30 cellular contexts compared by ENCODE assay signal in genomic region chr1:157983787-157984186, GRCh38. TPM values are rescaled to one million over a fixed set of nuclear protein-coding genes. Genes with fewer than 3 reads are reported as not detected.
"Had no signal": no experiment of that assay in that cellular context is flagged by ENCODE, and none has a peak within 500 bp of the region (broad histone marks: within the 10 kb centered on the region; RNA-seq: fewer than 3 reads in every experiment).

No MANE protein-coding gene starts in this region.

- H3K27ac ChIP-seq: ascending aorta, cardiac muscle cell, PC-9, RWPE1, WERI-Rb-1 had no signal

- H3K36me3 ChIP-seq: ascending aorta, cardiac muscle cell, WERI-Rb-1 had no signal

- H3K4me3 Mint-ChIP-seq: activated CD4-positive, alpha-beta T cell treated with anti-CD3 and anti-CD28 coated beads, Interleukin-2, amount 10 ng/mL, durations not matched to agents 24 days and 14 days; activated CD8-positive, alpha-beta T cell treated with anti-CD3 and anti-CD28 coated beads for 36 hours; activated naive CD4-positive, alpha-beta T cell treated with anti-CD3 and anti-CD28 coated beads, Interleukin-2, amount 50 U/mL, for 24 hours; activated naive CD8-positive, alpha-beta T cell treated with anti-CD3 and anti-CD28 coated beads, Interleukin-2, amount 10 ng/mL, durations not matched to agents 7 days and 5 days; activated T-cell treated with anti-CD3 and anti-CD28 coated beads, Interleukin-2, amount 50 U/mL, for 24 hours; central memory CD8-positive, alpha-beta T cell had no signal

- H3K4me1 ChIP-seq: ascending aorta had no signal

- DNase-seq: activated CD4-positive, alpha-beta T cell treated with anti-CD3 and anti-CD28 coated beads, Interleukin-2, amount 10 ng/mL, durations not matched to agents 24 days and 14 days; activated CD4-positive, alpha-beta T cell treated with anti-CD3 and anti-CD28 coated beads, Interleukin-2, amount 50 U/mL, for 4 hours; activated CD8-positive, alpha-beta T cell treated with anti-CD3 and anti-CD28 coated beads for 36 hours; activated gamma-delta T cell; activated naive CD4-positive, alpha-beta T cell treated with Interleukin-2 at 50 U/mL for 16 hours; activated naive CD8-positive, alpha-beta T cell treated with anti-CD3 and anti-CD28 coated beads, Interleukin-2, amount 10 ng/mL, durations not matched to agents 7 days and 5 days; activated T-cell treated with anti-CD3 and anti-CD28 coated beads, Interleukin-2, amount 50 U/mL, for 24 hours; amygdala; Karpas-422; KBM-7; NCI-H1105; NCI-H1417 treated with DMSO at 0.1 percent for 48 hours; NCI-H1694; NCI-H2029 treated with DMSO at 0.1 percent for 48 hours; NCI-H226; NCI-H524 treated with DMSO at 0.1 percent for 48 hours; NK-92 treated with Interleukin-12 subunit alpha and Interleukin-12 subunit beta, amount 100 ng/mL, for 24 hours; PC-9; SIG-M5; SW 1271; T-helper 1 cell; T1000; WERI-Rb-1 had no signal

- H3K9me3 ChIP-seq: ascending aorta had no signal

- H3K27me3 ChIP-seq: ascending aorta, cardiac muscle cell had no signal

- H3K4me3 ChIP-seq: ascending aorta, cardiac muscle cell, PC-9 had no signal

- H3K36me3 Mint-ChIP-seq: activated naive CD4-positive, alpha-beta T cell treated with anti-CD3 and anti-CD28 coated beads, Interleukin-2, amount 50 U/mL, for 24 hours; activated naive CD8-positive, alpha-beta T cell treated with anti-CD3 and anti-CD28 coated beads, Interleukin-2, amount 10 ng/mL, durations not matched to agents 7 days and 5 days had no signal

- H3K9me3 Mint-ChIP-seq: activated CD4-positive, alpha-beta T cell treated with anti-CD3 and anti-CD28 coated beads, Interleukin-2, amount 10 ng/mL, durations not matched to agents 24 days and 14 days; activated CD8-positive, alpha-beta T cell treated with anti-CD3 and anti-CD28 coated beads for 36 hours; activated naive CD4-positive, alpha-beta T cell treated with anti-CD3 and anti-CD28 coated beads, Interleukin-2, amount 50 U/mL, for 24 hours; activated naive CD8-positive, alpha-beta T cell treated with anti-CD3 and anti-CD28 coated beads, Interleukin-2, amount 10 ng/mL, durations not matched to agents 7 days and 5 days; activated T-cell treated with anti-CD3 and anti-CD28 coated beads, Interleukin-2, amount 50 U/mL, for 24 hours; activated T-helper 2 cell treated with anti-CD3 and anti-CD28 coated beads, Interferon-gamma antibody, Interleukin-2, Interleukin-4, amounts not matched to agents 10 μg/mL and 5 μg/mL and 100 μg/mL, durations not matched to agents 14 hours and 24 hours and 36 hours; central memory CD8-positive, alpha-beta T cell had no signal

- H3K27ac Mint-ChIP-seq: activated CD4-positive, alpha-beta T cell treated with anti-CD3 and anti-CD28 coated beads, Interleukin-2, amount 10 ng/mL, durations not matched to agents 24 days and 14 days; activated CD8-positive, alpha-beta T cell treated with anti-CD3 and anti-CD28 coated beads for 36 hours; activated naive CD4-positive, alpha-beta T cell treated with anti-CD3 and anti-CD28 coated beads, Interleukin-2, amount 50 U/mL, for 24 hours; activated naive CD8-positive, alpha-beta T cell treated with anti-CD3 and anti-CD28 coated beads, Interleukin-2, amount 10 ng/mL, durations not matched to agents 7 days and 5 days; activated T-cell treated with anti-CD3 and anti-CD28 coated beads, Interleukin-2, amount 50 U/mL, for 24 hours; activated T-helper 2 cell treated with anti-CD3 and anti-CD28 coated beads, Interferon-gamma antibody, Interleukin-2, Interleukin-4, amounts not matched to agents 10 μg/mL and 5 μg/mL and 100 μg/mL, durations not matched to agents 14 hours and 24 hours and 36 hours had no signal

- H3K4me2 ChIP-seq: PC-9 had no signal

- H2AFZ ChIP-seq: PC-9 had no signal

- H3K4me1 Mint-ChIP-seq: activated CD4-positive, alpha-beta T cell treated with anti-CD3 and anti-CD28 coated beads, Interleukin-2, amount 10 ng/mL, durations not matched to agents 24 days and 14 days; activated naive CD4-positive, alpha-beta T cell treated with anti-CD3 and anti-CD28 coated beads, Interleukin-2, amount 50 U/mL, for 24 hours; activated naive CD8-positive, alpha-beta T cell treated with anti-CD3 and anti-CD28 coated beads, Interleukin-2, amount 10 ng/mL, durations not matched to agents 7 days and 5 days; central memory CD8-positive, alpha-beta T cell had no signal

RNA-seq across cellular contexts. Expression of gene KIRREL1, which starts 9.7 kb away (rescaled TPM):
- total RNA-seq: activated naive CD8-positive, alpha-beta T cell treated with anti-CD3 and anti-CD28 coated beads, Interleukin-2, amount 10 ng/mL, durations not matched to agents 7 days and 5 days; activated T-helper 2 cell treated with anti-CD3 and anti-CD28 coated beads, Interferon-gamma antibody, Interleukin-2, Interleukin-4, amounts not matched to agents 10 μg/mL and 5 μg/mL and 100 μg/mL, durations not matched to agents 14 hours and 24 hours and 36 hours; T-helper 2 cell treated with Interferon-gamma antibody and Interleukin-4, amounts not matched to agents 100 ng/mL and 5 ng/mL, for 36 hours had no signal
